ENCODE assay signal across 13 cellular contexts in genomic region chr10:130958981-130959751, GRCh38.
DNase-seq lines count a peak whose midpoint lies in the region; ATAC-seq and TF ChIP-seq lines count a peak whose summit lies in the region.
"Had no signal": no experiment of that assay in that cellular context is flagged by ENCODE, and none has a peak within 500 bp of the region (broad histone marks: within the 10 kb centered on the region; RNA-seq: fewer than 3 reads in every experiment).

No MANE protein-coding gene starts in this region.

- CTCF ChIA-PET in HEK293 (lab: Yijun Ruan, JAX), result no interaction called here

- H3K27ac ChIP-seq in HEK293 (ENCODE audit: extremely low read depth, low read depth, low read length) (no peak overlapping the region), endodermal cell (ENCODE audit: low read depth, low read length) (no peak overlapping the region), neuronal stem cell (replicated peaks; ENCODE audit: low read length) (no peak overlapping the region), vagina (no peak overlapping the region)
- H3K27ac ChIP-seq: BLaER1 treated with 17β-estradiol and CSF1 and Interleukin-3, amounts not matched to agents 10 nM and 100 nM had no signal

- no peak overlapping the region for H4K91ac ChIP-seq in neuronal stem cell (ENCODE audit: low read depth, low read length, poor library complexity)

- H3K27me3 ChIP-seq in endodermal cell (ENCODE audit: control insufficient read depth, insufficient read depth, low read length, poor library complexity, severe bottlenecking) (no peaks in the 10 kb centered on the region), neuronal stem cell (ENCODE audit: control insufficient read depth in 3 of 3, insufficient read depth in 3 of 3, low read depth in 1 of 3, low read length in 3 of 3) (no peaks in the 10 kb centered on the region), vagina (no peaks in the 10 kb centered on the region)
- H3K27me3 ChIP-seq: BLaER1 treated with 17β-estradiol and CSF1 and Interleukin-3, amounts not matched to agents 10 nM and 100 nM had no signal

- no peak overlapping the region for H3K23ac ChIP-seq in neuronal stem cell (ENCODE audit: low read depth, low read length, poor library complexity)

- H3K4me2 ChIP-seq in neuronal stem cell (ENCODE audit: insufficient read depth, low read length, poor library complexity, severe bottlenecking), result no peak overlapping the region

- H3K4me1 Mint-ChIP-seq in endodermal cell, result no peaks in the 10 kb centered on the region
- no peaks in the 10 kb centered on the region for H3K4me1 Mint-ChIP-seq in naive thymus-derived CD8-positive, alpha-beta T cell
- H3K4me1 Mint-ChIP-seq: B cell had no signal

- H2BK12ac ChIP-seq in neuronal stem cell (ENCODE audit: low read length), result no peak overlapping the region

- H3K18ac ChIP-seq in neuronal stem cell (ENCODE audit: low read length), result peak overlapping the region; percentile 44

- TF ChIP-seq POLR2A in vagina (IDR thresholded peaks at IDR 0.05), result no peak

- no peak overlapping the region for H2BK5ac ChIP-seq in neuronal stem cell (ENCODE audit: low read length)

- H3K27me3 Mint-ChIP-seq in endodermal cell (ENCODE audit: insufficient read depth), result no peaks in the 10 kb centered on the region
- peaks cover 0 to 4% (median 0%) of the 10 kb centered on the region in 5 donors for H3K27me3 Mint-ChIP-seq in naive thymus-derived CD8-positive, alpha-beta T cell
- H3K27me3 Mint-ChIP-seq: B cell had no signal

- DNase-seq in endodermal cell (peak; percentile 14), neuronal stem cell (ENCODE audit: low spot score) (no peak), vagina (ENCODE audit: extremely low spot score in 2 of 2) (peak; percentile 65 to 84), GM20000 (ENCODE audit: low spot score) (no peak)
- DNase-seq in naive thymus-derived CD8-positive, alpha-beta T cell, result no peak
- DNase-seq: Calu3, DMS79 treated with DMSO at 0.1 percent for 48 hours, GF-D8 had no signal

- no peak overlapping the region for H3K14ac ChIP-seq in neuronal stem cell (ENCODE audit: low read length)

- no peak overlapping the region for H4K8ac ChIP-seq in neuronal stem cell (ENCODE audit: low read depth, low read length)

- H2BK120ac ChIP-seq in neuronal stem cell (ENCODE audit: low read depth, low read length), result no peak overlapping the region

- no peak overlapping the region for H3K4ac ChIP-seq in neuronal stem cell (ENCODE audit: low read length)

- H3K36me3 Mint-ChIP-seq in endodermal cell (ENCODE audit: low read depth), result no peaks in the 10 kb centered on the region
- no peaks in the 10 kb centered on the region for H3K36me3 Mint-ChIP-seq in naive thymus-derived CD8-positive, alpha-beta T cell
- H3K36me3 Mint-ChIP-seq: CD8-positive, alpha-beta T cell had no signal

- 91 to 95% methylated on average over 14 to 16 of the region's 16 CpGs for WGBS in endodermal cell (ENCODE audit: insufficient coverage in 1 of 2, insufficient read length in 1 of 2), 2 experiments
- no CpG with 5 or more reads among the region's 16 CpGs for WGBS in neuronal stem cell (ENCODE audit: extremely low coverage in 2 of 2, insufficient read length in 2 of 2, insufficient replicate concordance in 1 of 2), 2 donors

- H2AK5ac ChIP-seq in neuronal stem cell (ENCODE audit: low read depth, low read length), result no peak overlapping the region

- H3K9me3 ChIP-seq in HEK293 (ENCODE audit: control insufficient read depth, insufficient read depth, low read depth, low read length) (no peaks in the 10 kb centered on the region), endodermal cell (ENCODE audit: control insufficient read depth, low read length) (no peaks in the 10 kb centered on the region), neuronal stem cell (replicated peaks in 1 of 2; ENCODE audit: control insufficient read depth in 2 of 2, insufficient read depth in 1 of 2, low read depth in 1 of 2, low read length in 2 of 2) (no peaks in the 10 kb centered on the region), vagina (no peaks in the 10 kb centered on the region)
- H3K9me3 ChIP-seq: HAP-1 had no signal

- H3K4me1 ChIP-seq in HEK293 (ENCODE audit: control insufficient read depth, insufficient read depth, low read length) (no peaks in the 10 kb centered on the region), endodermal cell (ENCODE audit: control insufficient read depth, insufficient read depth, low read length) (no peaks in the 10 kb centered on the region), neuronal stem cell (ENCODE audit: control insufficient read depth in 2 of 2, insufficient read depth in 1 of 2, low read depth in 1 of 2, low read length in 2 of 2) (no peaks in the 10 kb centered on the region), vagina (no peaks in the 10 kb centered on the region)
- H3K4me1 ChIP-seq: HAP-1 had no signal

- intact Hi-C loops in vagina (cut with DNase I), result no loop called here

- no peaks in the 10 kb centered on the region for H3K79me1 ChIP-seq in neuronal stem cell (ENCODE audit: low read depth, low read length)

- H3K9me3 Mint-ChIP-seq in endodermal cell, result no peaks in the 10 kb centered on the region
- H3K9me3 Mint-ChIP-seq in naive thymus-derived CD8-positive, alpha-beta T cell, result peaks cover 0 to 2% (median 0%) of the 10 kb centered on the region in 9 donors
- H3K9me3 Mint-ChIP-seq: CD8-positive, alpha-beta T cell had no signal

- H2BK15ac ChIP-seq in neuronal stem cell (ENCODE audit: low read length), result no peak overlapping the region

- H3K9ac ChIP-seq in endodermal cell (ENCODE audit: extremely low read depth, low read length, poor library complexity, severe bottlenecking), result no peak overlapping the region
- H3K9ac ChIP-seq in neuronal stem cell (ENCODE audit: low read depth, low read length, poor library complexity), result no peak overlapping the region
- H3K9ac ChIP-seq: BLaER1 treated with 17β-estradiol and CSF1 and Interleukin-3, amounts not matched to agents 10 nM and 100 nM had no signal

- H2AFZ ChIP-seq in neuronal stem cell (ENCODE audit: low read length), result no peak overlapping the region

- H3K4me3 ChIP-seq in HEK293 (ENCODE audit: low read depth, low read length) (no peak overlapping the region), endodermal cell (ENCODE audit: low read length) (no peak overlapping the region), neuronal stem cell (ENCODE audit: low read length in 2 of 2) (no peak overlapping the region), vagina (no peak overlapping the region)
- H3K4me3 ChIP-seq: BLaER1 treated with 17β-estradiol and CSF1 and Interleukin-3, amounts not matched to agents 10 nM and 100 nM; HAP-1 had no signal

- H3K4me3 Mint-ChIP-seq in endodermal cell, result no peak overlapping the region
- no peak overlapping the region for H3K4me3 Mint-ChIP-seq in naive thymus-derived CD8-positive, alpha-beta T cell
- H3K4me3 Mint-ChIP-seq: B cell; CD8-positive, alpha-beta T cell had no signal

- POLR2A ChIA-PET in HEK293 (lab: Yijun Ruan, JAX), result no interaction called here
- POLR2A ChIA-PET in naive thymus-derived CD8-positive, alpha-beta T cell (lab: Charles Lee), result no interaction called here

- H3K36me3 ChIP-seq in HEK293 (ENCODE audit: control insufficient read depth in 2 of 2, insufficient read depth in 1 of 2, low read length in 2 of 2), result no peaks in the 10 kb centered on the region
- H3K36me3 ChIP-seq in endodermal cell (ENCODE audit: control insufficient read depth, insufficient read depth, low read length), result no peaks in the 10 kb centered on the region
- H3K36me3 ChIP-seq in neuronal stem cell (replicated peaks in 1 of 2; ENCODE audit: control insufficient read depth in 2 of 2, insufficient read depth in 2 of 2, low read length in 2 of 2), result no peaks in the 10 kb centered on the region
- no peaks in the 10 kb centered on the region for H3K36me3 ChIP-seq in vagina
- H3K36me3 ChIP-seq: BLaER1 treated with 17β-estradiol and CSF1 and Interleukin-3, amounts not matched to agents 10 nM and 100 nM; HAP-1 had no signal

- TF ChIP-seq CTCF in HEK293 (tag by site-specific recombination; IDR thresholded peaks at IDR 0.05) (no peak), endodermal cell (conservative IDR thresholded peaks at IDR 0.05) (no peak), vagina (IDR thresholded peaks at IDR 0.05) (no peak), GM20000 (IDR thresholded peaks at IDR 0.05; ENCODE audit: extremely low read depth, missing control alignments) (no peak)

- no peak overlapping the region for H3K27ac Mint-ChIP-seq in endodermal cell
- H3K27ac Mint-ChIP-seq in naive thymus-derived CD8-positive, alpha-beta T cell, result no peak overlapping the region
- H3K27ac Mint-ChIP-seq: B cell; CD8-positive, alpha-beta T cell had no signal

- no peak for ATAC-seq in naive thymus-derived CD8-positive, alpha-beta T cell
- ATAC-seq: CD8-positive, alpha-beta T cell had no signal

TF ChIP-seq in HEK293, 187 proteins besides CTCF, POLR2A, EP300 and RAD21:
- TF ChIP-seq ZNF514 (tag by site-specific recombination; IDR thresholded peaks at IDR 0.05) (no peak), SCRT2 (tag by site-specific recombination; IDR thresholded peaks at IDR 0.05) (0 out of 2 replicates have a peak, but pooled peaks have one; percentile 34), KLF7 (tag by site-specific recombination; IDR thresholded peaks at IDR 0.05; ENCODE audit: borderline replicate concordance) (no peak)
TF ChIP-seq in HEK293: peak in this region for 1.

Comparison
In these comparisons a context has a peak if more than half of its experiments do, and no peak if none do; other contexts are left out.
1. DNase-seq: peak in endodermal cell (single experiment) and vagina (2 of 2); none in neuronal stem cell (single experiment), GM20000 (single experiment) and naive thymus-derived CD8-positive, alpha-beta T cell (0 of 10).